22 cellular contexts compared by ENCODE assay signal in genomic region chr10:32163774-32164148, GRCh38.
"Had no signal": no experiment of that assay in that cellular context is flagged by ENCODE, and none has a peak within 500 bp of the region (broad histone marks: within the 10 kb centered on the region; RNA-seq: fewer than 3 reads in every experiment).

No MANE protein-coding gene starts in this region.

- DNase-seq: activated B cell treated with CpG ODN at 0.5 μM for 24 hours; activated CD4-positive, alpha-beta T cell treated with anti-CD3 and anti-CD28 coated beads, Interleukin-2, amount 50 U/mL, for 1 hour; activated naive CD4-positive, alpha-beta T cell; activated T-cell treated with anti-CD3 and anti-CD28 coated beads for 4 hours; activated T-cell treated with anti-CD3 and anti-CD28 coated beads, Interleukin-2, amount 50 U/mL, for 72 hours; anterior cingulate cortex; effector CD8-positive, alpha-beta T cell; head of caudate nucleus; hypothalamus; lower lobe of right lung; mesenchymal stem cell; naive B cell; nephron progenitor cell; stimulated activated CD4-positive, alpha-beta T cell treated with anti-CD3 and anti-CD28 coated beads, Interleukin-1b, Interleukin-23, amount 100 ng/mL, for 48 hours; stimulated activated CD4-positive, alpha-beta T cell treated with anti-CD3 and anti-CD28 coated beads, Interleukin-4, amount 100 ng/mL, for 4 hours; stimulated activated CD8-positive, alpha-beta memory T cell treated with anti-CD3 and anti-CD28 coated beads, Interleukin-4, amount 100 ng/mL, for 48 hours; stimulated activated naive CD8-positive, alpha-beta T cell treated with anti-CD3 and anti-CD28 coated beads, Interleukin-15, amount 100 ng/mL, for 72 hours; T-helper 17 cell; T1000; tibial artery had no signal

- H3K4me3 ChIP-seq: gastroesophageal sphincter, lower lobe of right lung, smooth muscle cell, tibial artery had no signal
